Comparison of ENCODE assay signal across 10 cellular contexts in genomic region chr17:7380321-7380720, GRCh38. TPM values are rescaled to one million over a fixed set of nuclear protein-coding genes. Genes with fewer than 3 reads are reported as not detected.
DNase-seq lines count a peak whose midpoint lies in the region; ATAC-seq and TF ChIP-seq lines count a peak whose summit lies in the region.
"Had no signal": no experiment of that assay in that cellular context is flagged by ENCODE, and none has a peak within 500 bp of the region (broad histone marks: within the 10 kb centered on the region; RNA-seq: fewer than 3 reads in every experiment).

No MANE protein-coding gene starts in this region.

- H2AFZ ChIP-seq in hepatocyte = peak overlapping the region; percentile 85

- no peaks in the 10 kb centered on the region for H3K9me2 ChIP-seq in hepatocyte (replicated peaks; ENCODE audit: insufficient read depth)

- ATAC-seq in GM19455 (IDR thresholded peaks at IDR 0.05; ENCODE audit: unreplicated experiment) (no peak), GM18505 (IDR thresholded peaks at IDR 0.05; ENCODE audit: unreplicated experiment) (no peak)
- ATAC-seq: activated T-cell treated with anti-CD3 and anti-CD28 coated beads, Interleukin-2, amount 50 U/mL, for 4 hours had no signal

- H3K79me2 ChIP-seq in hepatocyte = peaks cover 9% of the 10 kb centered on the region

- H3K9me3 ChIP-seq in adrenal gland (replicated peaks in 1 of 3) = no peaks in the 10 kb centered on the region
- no peaks in the 10 kb centered on the region for H3K9me3 ChIP-seq in hepatocyte (ENCODE audit: low read depth)

- intact Hi-C loops in adrenal gland (cut with DNase I) = no loop called here

- TF ChIP-seq POLR2A in adrenal gland (IDR thresholded peaks at IDR 0.05) (no peak), GM18505 (IDR thresholded peaks at IDR 0.05; ENCODE audit: borderline replicate concordance, extremely low read depth, insufficient read depth, insufficient read length) (no peak)

- peak overlapping the region; percentile 99 for H3K4me2 ChIP-seq in hepatocyte

- peak overlapping the region in 1 of 5 donors; percentile 40 for H3K27ac ChIP-seq in adrenal gland
- H3K27ac ChIP-seq in hepatocyte = peak overlapping the region; percentile 57
- H3K27ac ChIP-seq in skin epidermis = peak overlapping the region in 16 of 21 experiments; percentile 6 to 85 (median 76)

- DNase-seq in GM04504 (ENCODE audit: low read depth) (peak; percentile 48), adrenal gland (peak in 6 of 7 donors; percentile 46 to 79 (median 72)), hepatocyte (ENCODE audit: low spot score) (peak; percentile 60), HCEC 1CT (no peak), NCI-H128 (lab: John Stamatoyannopoulos, UW; ENCODE audit: unreplicated experiment) (no peak)
- DNase-seq: activated T-cell treated with anti-CD3 and anti-CD28 coated beads, Interleukin-2, amount 50 U/mL, for 4 hours; NCI-H187 treated with DMSO at 0.1 percent for 48 hours had no signal

- TF ChIP-seq CTCF in adrenal gland (IDR thresholded peaks at IDR 0.05) (no peak), hepatocyte (IDR thresholded peaks at IDR 0.05; ENCODE audit: poor library complexity) (no peak)

- H3K36me3 ChIP-seq in adrenal gland (replicated peaks in 1 of 2) (no peaks in the 10 kb centered on the region), hepatocyte (replicated peaks; ENCODE audit: insufficient read depth, low read depth) (no peaks in the 10 kb centered on the region)

- H3K4me3 ChIP-seq in adrenal gland = peak overlapping the region in 1 of 4 donors; percentile 54
- peak overlapping the region; percentile 51 for H3K4me3 ChIP-seq in hepatocyte
- H3K4me3 ChIP-seq in skin epidermis = peak overlapping the region; percentile 36 to 55 (median 41)

- 20 to 23% (median 21%) methylated on average over 2 to 7 of the region's 7 CpGs for WGBS in adrenal gland, 4 donors
- 44% methylated on average over 7 of the region's 7 CpGs for WGBS in hepatocyte (ENCODE audit: low lambda C conversion rate, missing lambda C conversion rate)

- H3K4me1 ChIP-seq in adrenal gland (replicated peaks in 1 of 2) (peaks cover 6 to 26% of the 10 kb centered on the region in 2 donors), hepatocyte (ENCODE audit: insufficient read depth) (peaks cover 11% of the 10 kb centered on the region)

- no peaks in the 10 kb centered on the region for H4K20me1 ChIP-seq in hepatocyte (ENCODE audit: insufficient read depth, poor library complexity, severe bottlenecking)

- H3K27me3 ChIP-seq in adrenal gland (peaks cover 6% of the 10 kb centered on the region), hepatocyte (no peaks in the 10 kb centered on the region)

RNA-seq across cellular contexts. Expression of gene TNK1, which starts 0.6 kb away (rescaled TPM):
- total RNA-seq in adrenal gland (1 to 10 TPM in 7 of 8 donors, under 1 TPM in 1; 0.35 to 8.7 (median 2.5) TPM), hepatocyte (8.4 and 11.4 TPM in 2 replicates)
- polyA plus RNA-seq in adrenal gland (1 to 10 TPM in 2 of 3 donors, under 1 TPM in 1; 0.13 to 3.9 (median 1.6) TPM), hepatocyte (8.9 and 10.2 TPM in 2 replicates)

RNA-seq across cellular contexts. Expression of gene PLSCR3, which starts 14.0 kb away (rescaled TPM):
- 10 to 100 TPM; 12.3 to 34.5 (median 27.9) TPM for total RNA-seq in adrenal gland
- polyA plus RNA-seq in adrenal gland = 10 to 100 TPM; 13.2 to 42.5 (median 32.9) TPM
- total RNA-seq in hepatocyte = 11.8 and 17.6 TPM in 2 replicates
- polyA plus RNA-seq in hepatocyte = 58.0 and 59.6 TPM in 2 replicates

RNA-seq across cellular contexts. Expression of gene TMEM256, which starts 23.6 kb away (rescaled TPM):
- total RNA-seq in adrenal gland (100 to 1,000 TPM in 3 of 8 donors, 10 to 100 TPM in 5; 52.9 to 205 (median 89.0) TPM), hepatocyte (109 and 118 TPM in 2 replicates)
- polyA plus RNA-seq in adrenal gland (100 to 1,000 TPM in 2 of 3 donors, 10 to 100 TPM in 1; 48.5 to 334 (median 254) TPM), hepatocyte (105 and 109 TPM in 2 replicates)

RNA-seq across cellular contexts. Expression of gene TMEM95, which starts 25.4 kb away (rescaled TPM):
- total RNA-seq in adrenal gland = not detected
- polyA plus RNA-seq in adrenal gland = not detected
- not detected in 2 replicates for total RNA-seq in hepatocyte
- not detected in 2 replicates for polyA plus RNA-seq in hepatocyte
- total RNA-seq: activated T-cell treated with anti-CD3 and anti-CD28 coated beads, Interleukin-2, amount 50 U/mL, for 4 hours had no signal

RNA-seq across cellular contexts. Expression of gene NLGN2, which starts 27.3 kb away (rescaled TPM):
- total RNA-seq in adrenal gland = 10 to 100 TPM in 6 of 8 donors, 1 to 10 TPM in 2; 5.5 to 34.8 (median 16.6) TPM
- 10 to 100 TPM in 2 of 3 donors, 1 to 10 TPM in 1; 7.7 to 44.6 (median 28.1) TPM for polyA plus RNA-seq in adrenal gland
- total RNA-seq in hepatocyte = 4.1 and 7.2 TPM in 2 replicates
- polyA plus RNA-seq in hepatocyte = 4.3 and 6.6 TPM in 2 replicates

Comparison
In these comparisons a context has a peak if more than half of its experiments do, and no peak if none do; other contexts are left out.
1. DNase-seq: peak in GM04504 (single experiment), adrenal gland (6 of 7) and hepatocyte (single experiment); none in HCEC 1CT (single experiment) and NCI-H128 (single experiment).